7 cellular contexts compared by ENCODE assay signal in the genomic region with DNA sequence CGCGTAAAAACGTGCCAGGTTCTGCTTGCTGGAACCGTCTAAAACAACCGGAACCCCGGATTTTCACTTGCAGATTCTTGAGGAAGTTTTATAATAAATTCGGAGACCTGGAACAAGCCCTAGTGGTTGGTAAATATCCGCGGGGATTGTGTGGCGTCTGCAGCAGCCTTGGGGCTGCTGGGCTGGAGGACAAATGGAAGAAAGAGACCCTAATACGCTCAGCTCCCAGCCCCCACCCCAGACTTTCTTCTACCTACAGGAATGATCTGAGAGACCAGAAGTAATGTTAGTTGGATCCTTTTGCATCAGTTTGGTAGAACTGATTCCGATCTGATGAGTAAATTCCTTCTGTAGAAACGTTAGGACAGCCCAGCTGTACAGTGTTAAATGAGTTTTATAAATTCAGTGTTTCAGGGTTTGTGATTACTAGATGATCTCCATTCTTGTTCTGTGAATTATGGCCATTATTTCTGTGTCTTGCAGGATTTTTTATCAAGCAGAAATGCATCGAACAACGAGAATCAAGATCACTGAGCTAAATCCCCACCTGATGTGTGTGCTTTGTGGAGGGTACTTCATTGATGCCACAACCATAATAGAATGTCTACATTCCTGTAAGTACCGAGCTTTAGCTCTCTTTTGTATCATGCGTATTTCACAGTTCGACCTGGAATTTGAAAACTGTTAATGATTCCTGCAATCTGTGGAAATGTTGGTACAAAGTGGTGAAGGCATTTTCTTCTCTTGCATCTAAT. TPM values are rescaled to one million over a fixed set of nuclear protein-coding genes. Genes with fewer than 3 reads are reported as not detected.
DNase-seq lines count a peak whose midpoint lies in the region; ATAC-seq and TF ChIP-seq lines count a peak whose summit lies in the region.

No MANE protein-coding gene starts in this region.

- POLR2A ChIA-PET in activated CD8-positive, alpha-beta T cell treated with anti-CD3 and anti-CD28 coated beads, Interleukin-2, amount 10 ng/mL, durations not matched to agents 7 days and 5 days (lab: Charles Lee) = no interaction called here

- H3K4me3 Mint-ChIP-seq in HFFc6 (peak overlapping the region; percentile 92), immature natural killer cell (peak overlapping the region; percentile 71 to 85 (median 79))
- H3K4me3 Mint-ChIP-seq in activated CD8-positive, alpha-beta T cell treated with anti-CD3 and anti-CD28 coated beads, Interleukin-2, amount 10 ng/mL, durations not matched to agents 7 days and 5 days = peak overlapping the region; percentile 80

- peak; percentile 17; the same call in 1 of the 2 replicates for TF ChIP-seq CTCF in HFFc6 (IDR thresholded peaks at IDR 0.05)

- H3K9me3 Mint-ChIP-seq in HFFc6 (no peaks in the 10 kb centered on the region), immature natural killer cell (no peaks in the 10 kb centered on the region)
- H3K9me3 Mint-ChIP-seq in activated CD8-positive, alpha-beta T cell treated with anti-CD3 and anti-CD28 coated beads, Interleukin-2, amount 10 ng/mL, durations not matched to agents 7 days and 5 days (ENCODE audit: insufficient read depth) = no peaks in the 10 kb centered on the region

- peaks cover 42% of the 10 kb centered on the region for H3K4me1 Mint-ChIP-seq in HFFc6 (ENCODE audit: low read depth)
- H3K4me1 Mint-ChIP-seq in activated CD8-positive, alpha-beta T cell treated with anti-CD3 and anti-CD28 coated beads, Interleukin-2, amount 10 ng/mL, durations not matched to agents 7 days and 5 days (ENCODE audit: low read depth) = peaks cover 39% of the 10 kb centered on the region
- H3K4me1 Mint-ChIP-seq in immature natural killer cell = peaks cover 39 to 45% of the 10 kb centered on the region in 2 donors

- ATAC-seq in activated CD8-positive, alpha-beta T cell treated with anti-CD3 and anti-CD28 coated beads, Interleukin-2, amount 10 ng/mL, durations not matched to agents 7 days and 5 days = no peak
- no peak for ATAC-seq in GM18511 (IDR thresholded peaks at IDR 0.05; ENCODE audit: unreplicated experiment)

- H3K27me3 Mint-ChIP-seq in HFFc6 (ENCODE audit: insufficient read depth) (peaks cover 17% of the 10 kb centered on the region), immature natural killer cell (ENCODE audit: low read depth in 3 of 3) (peaks cover 26 to 34% (median 34%) of the 10 kb centered on the region in 3 donors)
- H3K27me3 Mint-ChIP-seq in activated CD8-positive, alpha-beta T cell treated with anti-CD3 and anti-CD28 coated beads, Interleukin-2, amount 10 ng/mL, durations not matched to agents 7 days and 5 days (ENCODE audit: low read depth) = peaks cover 35% of the 10 kb centered on the region

- CTCF ChIA-PET in activated CD8-positive, alpha-beta T cell treated with anti-CD3 and anti-CD28 coated beads, Interleukin-2, amount 10 ng/mL, durations not matched to agents 7 days and 5 days (lab: Charles Lee) = interaction anchor here (0.9 to 1.4 kb wide), 3 partner anchors 9 to 662 kb away, joined by 4 to 7 read pairs (median 5); no protein-coding TSS in a partner anchor

- H3K27ac Mint-ChIP-seq in HFFc6 (peak overlapping the region; percentile 83), immature natural killer cell (peak overlapping the region; percentile 69 to 91 (median 80))
- H3K27ac Mint-ChIP-seq in activated CD8-positive, alpha-beta T cell treated with anti-CD3 and anti-CD28 coated beads, Interleukin-2, amount 10 ng/mL, durations not matched to agents 7 days and 5 days = peak overlapping the region; percentile 63

- no peak for DNase-seq in HFFc6
- DNase-seq in activated CD8-positive, alpha-beta T cell treated with anti-CD3 and anti-CD28 coated beads, Interleukin-2, amount 10 ng/mL, durations not matched to agents 7 days and 5 days = no peak
- DNase-seq in immature natural killer cell = no peak
- no peak for DNase-seq in substantia nigra (lab: John Stamatoyannopoulos, UW)
- no peak for DNase-seq in pons (ENCODE audit: low spot score)
- DNase-seq in NCI-H446 (lab: John Stamatoyannopoulos, UW) = no peak

- H3K36me3 Mint-ChIP-seq in HFFc6 (ENCODE audit: low read depth) (peaks cover 16% of the 10 kb centered on the region; the same call in 1 of the 2 replicates), immature natural killer cell (peaks cover 16% of the 10 kb centered on the region in 3 donors)
- peaks cover 29% of the 10 kb centered on the region for H3K36me3 Mint-ChIP-seq in activated CD8-positive, alpha-beta T cell treated with anti-CD3 and anti-CD28 coated beads, Interleukin-2, amount 10 ng/mL, durations not matched to agents 7 days and 5 days (ENCODE audit: low read depth)

- peak overlapping the region; percentile 71 for H3K27ac ChIP-seq in substantia nigra (ENCODE audit: low read depth, low read length, poor library complexity, severe bottlenecking)

RNA-seq across cellular contexts. Expression of a gene that starts 5.2 kb away (rescaled TPM):
- total RNA-seq in HFFc6 (2021; fragmentation: NEBNext Ultra II Directional; extraction: Animal tissue kit (Norgen Biotek cat#: 25700)) = 10 to 100 TPM; 34.8 to 51.1 (median 42.3) TPM
- total RNA-seq in activated CD8-positive, alpha-beta T cell treated with anti-CD3 and anti-CD28 coated beads, Interleukin-2, amount 10 ng/mL, durations not matched to agents 7 days and 5 days = 10 to 100 TPM; 26.2 to 26.4 TPM
- 10 to 100 TPM; 23.4 to 52.9 (median 29.6) TPM for polyA plus RNA-seq in immature natural killer cell

RNA-seq across cellular contexts. Expression of a gene that starts 9.9 kb away (rescaled TPM):
- total RNA-seq in HFFc6 (2021; fragmentation: NEBNext Ultra II Directional; extraction: Animal tissue kit (Norgen Biotek cat#: 25700)) = 10 to 100 TPM; 39.5 to 47.6 (median 43.8) TPM
- 10 to 100 TPM; 59.7 to 63.3 TPM for total RNA-seq in activated CD8-positive, alpha-beta T cell treated with anti-CD3 and anti-CD28 coated beads, Interleukin-2, amount 10 ng/mL, durations not matched to agents 7 days and 5 days
- 100 to 1,000 TPM in 1 of 3 donors, 10 to 100 TPM in 2; 80.5 to 112 (median 82.6) TPM for polyA plus RNA-seq in immature natural killer cell

RNA-seq across cellular contexts. Expression of a gene that starts 19.2 kb away (rescaled TPM):
- not detected for total RNA-seq in HFFc6 (2021; fragmentation: NEBNext Ultra II Directional; extraction: Animal tissue kit (Norgen Biotek cat#: 25700))
- under 1 TPM; 0.70 to 0.90 TPM for total RNA-seq in activated CD8-positive, alpha-beta T cell treated with anti-CD3 and anti-CD28 coated beads, Interleukin-2, amount 10 ng/mL, durations not matched to agents 7 days and 5 days
- not detected for polyA plus RNA-seq in immature natural killer cell
